Comparison of ENCODE assay signal across 14 cellular contexts in the genomic region with DNA sequence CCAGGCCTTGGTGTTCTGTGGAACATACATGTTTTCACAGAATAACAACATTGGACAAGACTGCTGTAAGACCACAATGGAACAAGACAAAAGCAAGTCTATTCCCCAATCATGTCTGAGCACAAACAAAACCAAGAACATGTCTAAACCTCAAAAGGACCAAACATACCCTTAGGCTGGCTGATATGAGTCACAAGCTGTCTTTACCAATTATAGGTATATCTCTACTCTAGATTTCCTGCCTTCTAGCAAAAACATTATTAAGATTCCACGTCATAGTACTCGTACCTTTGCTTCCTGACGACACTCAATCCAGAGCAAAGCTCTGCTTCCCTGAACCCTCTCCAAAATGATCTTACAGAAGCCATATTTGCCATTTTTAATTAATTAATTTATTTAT. TPM values are rescaled to one million over a fixed set of nuclear protein-coding genes. Genes with fewer than 3 reads are reported as not detected.
DNase-seq lines count a peak whose midpoint lies in the region; ATAC-seq lines count a peak whose summit lies in the region.
"Had no signal": no experiment of that assay in that cellular context is flagged by ENCODE, and none has a peak within 500 bp of the region (broad histone marks: within the 10 kb centered on the region; RNA-seq: fewer than 3 reads in every experiment).

No MANE protein-coding gene starts in this region.

- H3K27ac Mint-ChIP-seq in activated naive CD8-positive, alpha-beta T cell treated with anti-CD3 and anti-CD28 coated beads, Interleukin-2, amount 50 U/mL, for 24 hours: no peak overlapping the region
- no peak overlapping the region for H3K27ac Mint-ChIP-seq in activated naive CD8-positive, alpha-beta T cell treated with anti-CD3 and anti-CD28 coated beads for 36 hours
- peak overlapping the region in 1 of 2 donors; percentile 43 for H3K27ac Mint-ChIP-seq in stimulated activated naive CD8-positive, alpha-beta T cell treated with anti-CD3 and anti-CD28 coated beads, Interleukin-15, amount 100 ng/mL, for 72 hours
- H3K27ac Mint-ChIP-seq: activated B cell treated with CpG ODN at 0.5 μM for 24 hours; activated naive CD8-positive, alpha-beta T cell treated with anti-CD3 and anti-CD28 coated beads, Interleukin-2, amount 10 ng/mL, durations not matched to agents 7 days and 5 days had no signal

- peaks cover 10% of the 10 kb centered on the region for H3K27me3 Mint-ChIP-seq in activated naive CD8-positive, alpha-beta T cell treated with anti-CD3 and anti-CD28 coated beads, Interleukin-2, amount 50 U/mL, for 24 hours
- no peaks in the 10 kb centered on the region for H3K27me3 Mint-ChIP-seq in activated naive CD8-positive, alpha-beta T cell treated with anti-CD3 and anti-CD28 coated beads for 36 hours
- peaks cover 7% of the 10 kb centered on the region for H3K27me3 Mint-ChIP-seq in stimulated activated naive CD8-positive, alpha-beta T cell treated with anti-CD3 and anti-CD28 coated beads, Interleukin-15, amount 100 ng/mL, for 72 hours

- DNase-seq in activated naive CD8-positive, alpha-beta T cell treated with anti-CD3 and anti-CD28 coated beads, Interleukin-2, amount 50 U/mL, for 24 hours: no peak
- DNase-seq in activated naive CD8-positive, alpha-beta T cell treated with anti-CD3 and anti-CD28 coated beads for 36 hours: no peak
- no peak for DNase-seq in stimulated activated naive CD8-positive, alpha-beta T cell treated with anti-CD3 and anti-CD28 coated beads, Interleukin-15, amount 100 ng/mL, for 72 hours
- DNase-seq in stimulated activated naive CD4-positive, alpha-beta T cell treated with Interleukin-2 at 50 U/mL for 16 hours (lab: John Stamatoyannopoulos, UW): no peak
- DNase-seq: activated B cell treated with CpG ODN at 0.5 μM for 24 hours; activated naive CD8-positive, alpha-beta T cell treated with anti-CD3 and anti-CD28 coated beads, Interleukin-2, amount 10 ng/mL, durations not matched to agents 7 days and 5 days; head of caudate nucleus; NCI-H187 treated with DMSO at 0.1 percent for 48 hours; upper lobe of left lung had no signal

- peak; percentile 89 for ATAC-seq in activated naive CD8-positive, alpha-beta T cell treated with anti-CD3 and anti-CD28 coated beads, Interleukin-2, amount 50 U/mL, for 24 hours
- ATAC-seq in GM21825 (IDR thresholded peaks at IDR 0.05; ENCODE audit: unreplicated experiment) (peak; percentile 76), HG03575 (IDR thresholded peaks at IDR 0.05; ENCODE audit: extremely low read depth, insufficient number of reproducible peaks, low FRiP score, unreplicated experiment) (peak; percentile 79), HG02763 (IDR thresholded peaks at IDR 0.05; ENCODE audit: unreplicated experiment) (no peak), HG03159 (IDR thresholded peaks at IDR 0.05; ENCODE audit: unreplicated experiment) (no peak)
- peak; percentile 94 for ATAC-seq in stimulated activated naive CD8-positive, alpha-beta T cell treated with anti-CD3 and anti-CD28 coated beads, Interleukin-15, amount 100 ng/mL, for 72 hours
- ATAC-seq: Panc1 had no signal

- H3K4me1 Mint-ChIP-seq in activated naive CD8-positive, alpha-beta T cell treated with anti-CD3 and anti-CD28 coated beads, Interleukin-2, amount 50 U/mL, for 24 hours: peaks cover 2% of the 10 kb centered on the region
- H3K4me1 Mint-ChIP-seq in activated naive CD8-positive, alpha-beta T cell treated with anti-CD3 and anti-CD28 coated beads for 36 hours: peaks cover 5% of the 10 kb centered on the region
- H3K4me1 Mint-ChIP-seq in stimulated activated naive CD8-positive, alpha-beta T cell treated with anti-CD3 and anti-CD28 coated beads, Interleukin-15, amount 100 ng/mL, for 72 hours: peaks cover 5% of the 10 kb centered on the region
- H3K4me1 Mint-ChIP-seq: activated B cell treated with CpG ODN at 0.5 μM for 24 hours had no signal

- no peak overlapping the region for H3K4me3 Mint-ChIP-seq in activated naive CD8-positive, alpha-beta T cell treated with anti-CD3 and anti-CD28 coated beads, Interleukin-2, amount 50 U/mL, for 24 hours
- no peak overlapping the region for H3K4me3 Mint-ChIP-seq in activated naive CD8-positive, alpha-beta T cell treated with anti-CD3 and anti-CD28 coated beads for 36 hours
- no peak overlapping the region for H3K4me3 Mint-ChIP-seq in stimulated activated naive CD8-positive, alpha-beta T cell treated with anti-CD3 and anti-CD28 coated beads, Interleukin-15, amount 100 ng/mL, for 72 hours
- H3K4me3 Mint-ChIP-seq: activated B cell treated with CpG ODN at 0.5 μM for 24 hours; activated naive CD8-positive, alpha-beta T cell treated with anti-CD3 and anti-CD28 coated beads, Interleukin-2, amount 10 ng/mL, durations not matched to agents 7 days and 5 days had no signal

- peaks cover 11% of the 10 kb centered on the region for H3K9me3 Mint-ChIP-seq in activated naive CD8-positive, alpha-beta T cell treated with anti-CD3 and anti-CD28 coated beads, Interleukin-2, amount 50 U/mL, for 24 hours
- H3K9me3 Mint-ChIP-seq in activated naive CD8-positive, alpha-beta T cell treated with anti-CD3 and anti-CD28 coated beads for 36 hours: peaks cover 8% of the 10 kb centered on the region
- H3K9me3 Mint-ChIP-seq in stimulated activated naive CD8-positive, alpha-beta T cell treated with anti-CD3 and anti-CD28 coated beads, Interleukin-15, amount 100 ng/mL, for 72 hours: peaks cover 0 to 12% of the 10 kb centered on the region in 2 donors

- H3K36me3 Mint-ChIP-seq in activated naive CD8-positive, alpha-beta T cell treated with anti-CD3 and anti-CD28 coated beads, Interleukin-2, amount 50 U/mL, for 24 hours (ENCODE audit: low read depth): no peaks in the 10 kb centered on the region
- H3K36me3 Mint-ChIP-seq in activated naive CD8-positive, alpha-beta T cell treated with anti-CD3 and anti-CD28 coated beads for 36 hours: no peaks in the 10 kb centered on the region
- H3K36me3 Mint-ChIP-seq: activated naive CD8-positive, alpha-beta T cell treated with anti-CD3 and anti-CD28 coated beads, Interleukin-2, amount 10 ng/mL, durations not matched to agents 7 days and 5 days had no signal

RNA-seq across cellular contexts. Expression of a gene that starts 15.4 kb away (rescaled TPM):
- 1 to 10 TPM; 4.3 to 4.8 TPM for total RNA-seq in activated naive CD8-positive, alpha-beta T cell treated with anti-CD3 and anti-CD28 coated beads for 36 hours

RNA-seq across cellular contexts. Expression of a gene that starts 34.4 kb away (rescaled TPM):
- total RNA-seq in activated naive CD8-positive, alpha-beta T cell treated with anti-CD3 and anti-CD28 coated beads for 36 hours: 100 to 1,000 TPM; 224 to 225 TPM

Comparison
In these comparisons a context has a peak if more than half of its experiments do, and no peak if none do; other contexts are left out.
1. ATAC-seq: peak in activated naive CD8-positive, alpha-beta T cell treated with anti-CD3 and anti-CD28 coated beads, Interleukin-2, amount 50 U/mL, for 24 hours (single experiment), GM21825 (single experiment), HG03575 (single experiment) and stimulated activated naive CD8-positive, alpha-beta T cell treated with anti-CD3 and anti-CD28 coated beads, Interleukin-15, amount 100 ng/mL, for 72 hours (single experiment); none in HG02763 (single experiment) and HG03159 (single experiment).